28 cellular contexts compared by ENCODE assay signal in genomic region chr1:178776553-178776952, GRCh38.
"Had no signal": no experiment of that assay in that cellular context is flagged by ENCODE, and none has a peak within 500 bp of the region (broad histone marks: within the 10 kb centered on the region; RNA-seq: fewer than 3 reads in every experiment).

No MANE protein-coding gene starts in this region.

- ATAC-seq: left colon; left ventricle myocardium superior; lower lobe of right lung; mucosa of descending colon; naive thymus-derived CD4-positive, alpha-beta T cell; natural killer cell treated with Interleukin-12 subunit alpha and Interleukin-12 subunit beta and Interleukin-15 and Interleukin-18, amount 100 ng/mL, for 72 hours; right cardiac atrium; stimulated activated memory B cell treated with anti-CD40 and anti-IgM and Interleukin-4, amounts not matched to agents 10 μg/mL and 1 μg/mL and 100 μg/mL, for 72 hours; stimulated activated naive CD8-positive, alpha-beta T cell treated with anti-CD3 and anti-CD28 coated beads, Interleukin-15, amount 100 ng/mL, for 72 hours had no signal

- DNase-seq: hypothalamus; immature natural killer cell; kidney; left colon; left ventricle myocardium superior; lower lobe of right lung; mammary epithelial cell; mesendoderm; midbrain; mucosa of descending colon; naive thymus-derived CD4-positive, alpha-beta T cell; ovary; retina; right cardiac atrium; sigmoid colon; small intestine; spleen; stimulated activated CD4-positive, alpha-beta T cell treated with anti-CD3 and anti-CD28 coated beads, Interleukin-4, amount 100 ng/mL, for 24 hours; stimulated activated CD8-positive, alpha-beta memory T cell treated with anti-CD3 and anti-CD28 coated beads, Interleukin-4, amount 100 ng/mL, for 48 hours; stimulated activated naive CD4-positive, alpha-beta T cell treated with Interleukin-2 at 50 U/mL for 16 hours; stimulated activated naive CD8-positive, alpha-beta T cell treated with anti-CD3 and anti-CD28 coated beads, Interleukin-15, amount 100 ng/mL, for 72 hours; substantia nigra; uterus had no signal

- H3K36me3 Mint-ChIP-seq: natural killer cell treated with Interleukin-12 subunit alpha and Interleukin-12 subunit beta and Interleukin-15 and Interleukin-18, amount 100 ng/mL, for 72 hours had no signal

- H3K9me3 ChIP-seq: lower lobe of right lung, mucosa of descending colon, ovary, prostate gland, sigmoid colon, spleen, tibial nerve, uterus had no signal

- FAIRE-seq: kidney, small intestine had no signal

- H3K4me3 Mint-ChIP-seq: immature natural killer cell; naive thymus-derived CD4-positive, alpha-beta T cell; natural killer cell treated with Interleukin-12 subunit alpha and Interleukin-12 subunit beta and Interleukin-15 and Interleukin-18, amount 100 ng/mL, for 72 hours; stimulated activated memory B cell treated with anti-CD40 and anti-IgM and Interleukin-4, amounts not matched to agents 10 μg/mL and 1 μg/mL and 100 μg/mL, for 72 hours; stimulated activated naive CD8-positive, alpha-beta T cell treated with anti-CD3 and anti-CD28 coated beads, Interleukin-15, amount 100 ng/mL, for 72 hours; type B pancreatic cell had no signal

- H3K9me3 Mint-ChIP-seq: immature natural killer cell; natural killer cell treated with Interleukin-12 subunit alpha and Interleukin-12 subunit beta and Interleukin-15 and Interleukin-18, amount 100 ng/mL, for 72 hours; stimulated activated memory B cell treated with anti-CD40 and anti-IgM and Interleukin-4, amounts not matched to agents 10 μg/mL and 1 μg/mL and 100 μg/mL, for 72 hours; stimulated activated naive CD8-positive, alpha-beta T cell treated with anti-CD3 and anti-CD28 coated beads, Interleukin-15, amount 100 ng/mL, for 72 hours had no signal

- H3K4me1 ChIP-seq: lower lobe of right lung, prostate gland, tibial nerve, uterus had no signal

- H3K27ac Mint-ChIP-seq: immature natural killer cell; naive thymus-derived CD4-positive, alpha-beta T cell; natural killer cell treated with Interleukin-12 subunit alpha and Interleukin-12 subunit beta and Interleukin-15 and Interleukin-18, amount 100 ng/mL, for 72 hours; stimulated activated memory B cell treated with anti-CD40 and anti-IgM and Interleukin-4, amounts not matched to agents 10 μg/mL and 1 μg/mL and 100 μg/mL, for 72 hours; stimulated activated naive CD8-positive, alpha-beta T cell treated with anti-CD3 and anti-CD28 coated beads, Interleukin-15, amount 100 ng/mL, for 72 hours; type B pancreatic cell had no signal

- H3K27ac ChIP-seq: lower lobe of right lung, ovary, prostate gland, sigmoid colon, tibial nerve, uterus had no signal

- H3K4me3 ChIP-seq: lower lobe of right lung, mucosa of descending colon, ovary, prostate gland, sigmoid colon, spleen, tibial nerve, uterus had no signal

- H3K27me3 Mint-ChIP-seq: naive thymus-derived CD4-positive, alpha-beta T cell; stimulated activated memory B cell treated with anti-CD40 and anti-IgM and Interleukin-4, amounts not matched to agents 10 μg/mL and 1 μg/mL and 100 μg/mL, for 72 hours; stimulated activated naive CD8-positive, alpha-beta T cell treated with anti-CD3 and anti-CD28 coated beads, Interleukin-15, amount 100 ng/mL, for 72 hours; type B pancreatic cell had no signal

- H3K4me1 Mint-ChIP-seq: immature natural killer cell; naive thymus-derived CD4-positive, alpha-beta T cell; stimulated activated naive CD8-positive, alpha-beta T cell treated with anti-CD3 and anti-CD28 coated beads, Interleukin-15, amount 100 ng/mL, for 72 hours had no signal

- H3K36me3 ChIP-seq: lower lobe of right lung, ovary, prostate gland, sigmoid colon, tibial nerve, uterus had no signal

- H3K27me3 ChIP-seq: ovary, sigmoid colon, spleen, tibial nerve, uterus had no signal
